In genomic region chr6:13831623-13832022, GRCh38 we compare ENCODE assay signal across 1 cellular context.
TF ChIP-seq lines count a peak whose summit lies in the region.

No MANE protein-coding gene starts in this region.

TF ChIP-seq in GM12878, 131 proteins besides CTCF, POLR2A, EP300 and RAD21 (continued from another document):
- TF ChIP-seq, protein P1, sequence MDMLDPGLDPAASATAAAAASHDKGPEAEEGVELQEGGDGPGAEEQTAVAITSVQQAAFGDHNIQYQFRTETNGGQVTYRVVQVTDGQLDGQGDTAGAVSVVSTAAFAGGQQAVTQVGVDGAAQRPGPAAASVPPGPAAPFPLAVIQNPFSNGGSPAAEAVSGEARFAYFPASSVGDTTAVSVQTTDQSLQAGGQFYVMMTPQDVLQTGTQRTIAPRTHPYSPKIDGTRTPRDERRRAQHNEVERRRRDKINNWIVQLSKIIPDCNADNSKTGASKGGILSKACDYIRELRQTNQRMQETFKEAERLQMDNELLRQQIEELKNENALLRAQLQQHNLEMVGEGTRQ (IDR thresholded peaks at IDR 0.05; ENCODE audit: borderline replicate concordance, low read depth, low read length) = no peak
- TF ChIP-seq YY1 (IDR thresholded peaks at IDR 0.05; ENCODE audit: low read depth, low read length) = peak; percentile 90
- peak; percentile 66; the same call in 1 of the 2 replicates for TF ChIP-seq CREM (IDR thresholded peaks at IDR 0.05; ENCODE audit: low read depth)
- TF ChIP-seq TCF12 (IDR thresholded peaks at IDR 0.05; ENCODE audit: low read depth, low read length) = 0 out of 2 replicates have a peak, but pooled peaks have one; percentile 36
- TF ChIP-seq ZNF24 (IDR thresholded peaks at IDR 0.05) = no peak
- no peak for TF ChIP-seq ATF7 (IDR thresholded peaks at IDR 0.05; ENCODE audit: low read depth)
- no peak for TF ChIP-seq SUZ12 (IDR thresholded peaks at IDR 0.05; ENCODE audit: unreplicated experiment)
- TF ChIP-seq SPI1 (IDR thresholded peaks at IDR 0.05; ENCODE audit: borderline replicate concordance, insufficient read depth, low read depth, low read length) = peak; percentile 81
- peak; percentile 77 for TF ChIP-seq RUNX3 (IDR thresholded peaks at IDR 0.05; ENCODE audit: low read length)
- TF ChIP-seq NFYA (IDR thresholded peaks at IDR 0.05; ENCODE audit: borderline replicate concordance, low read depth, low read length) = no peak
- no peak for TF ChIP-seq JUND (IDR thresholded peaks at IDR 0.05; ENCODE audit: low read depth, low read length)
- TF ChIP-seq SREBF2 (IDR thresholded peaks at IDR 0.05; ENCODE audit: low read length) = no peak
- TF ChIP-seq, protein P2, sequence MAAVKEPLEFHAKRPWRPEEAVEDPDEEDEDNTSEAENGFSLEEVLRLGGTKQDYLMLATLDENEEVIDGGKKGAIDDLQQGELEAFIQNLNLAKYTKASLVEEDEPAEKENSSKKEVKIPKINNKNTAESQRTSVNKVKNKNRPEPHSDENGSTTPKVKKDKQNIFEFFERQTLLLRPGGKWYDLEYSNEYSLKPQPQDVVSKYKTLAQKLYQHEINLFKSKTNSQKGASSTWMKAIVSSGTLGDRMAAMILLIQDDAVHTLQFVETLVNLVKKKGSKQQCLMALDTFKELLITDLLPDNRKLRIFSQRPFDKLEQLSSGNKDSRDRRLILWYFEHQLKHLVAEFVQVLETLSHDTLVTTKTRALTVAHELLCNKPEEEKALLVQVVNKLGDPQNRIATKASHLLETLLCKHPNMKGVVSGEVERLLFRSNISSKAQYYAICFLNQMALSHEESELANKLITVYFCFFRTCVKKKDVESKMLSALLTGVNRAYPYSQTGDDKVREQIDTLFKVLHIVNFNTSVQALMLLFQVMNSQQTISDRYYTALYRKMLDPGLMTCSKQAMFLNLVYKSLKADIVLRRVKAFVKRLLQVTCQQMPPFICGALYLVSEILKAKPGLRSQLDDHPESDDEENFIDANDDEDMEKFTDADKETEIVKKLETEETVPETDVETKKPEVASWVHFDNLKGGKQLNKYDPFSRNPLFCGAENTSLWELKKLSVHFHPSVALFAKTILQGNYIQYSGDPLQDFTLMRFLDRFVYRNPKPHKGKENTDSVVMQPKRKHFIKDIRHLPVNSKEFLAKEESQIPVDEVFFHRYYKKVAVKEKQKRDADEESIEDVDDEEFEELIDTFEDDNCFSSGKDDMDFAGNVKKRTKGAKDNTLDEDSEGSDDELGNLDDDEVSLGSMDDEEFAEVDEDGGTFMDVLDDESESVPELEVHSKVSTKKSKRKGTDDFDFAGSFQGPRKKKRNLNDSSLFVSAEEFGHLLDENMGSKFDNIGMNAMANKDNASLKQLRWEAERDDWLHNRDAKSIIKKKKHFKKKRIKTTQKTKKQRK (IDR thresholded peaks at IDR 0.05; ENCODE audit: low read depth, low read length) = no peak
- no peak for TF ChIP-seq RB1 (IDR thresholded peaks at IDR 0.05; ENCODE audit: borderline replicate concordance)
- TF ChIP-seq SMC3 (IDR thresholded peaks at IDR 0.05; ENCODE audit: borderline replicate concordance, low read length) = no peak
- TF ChIP-seq, protein P3, sequence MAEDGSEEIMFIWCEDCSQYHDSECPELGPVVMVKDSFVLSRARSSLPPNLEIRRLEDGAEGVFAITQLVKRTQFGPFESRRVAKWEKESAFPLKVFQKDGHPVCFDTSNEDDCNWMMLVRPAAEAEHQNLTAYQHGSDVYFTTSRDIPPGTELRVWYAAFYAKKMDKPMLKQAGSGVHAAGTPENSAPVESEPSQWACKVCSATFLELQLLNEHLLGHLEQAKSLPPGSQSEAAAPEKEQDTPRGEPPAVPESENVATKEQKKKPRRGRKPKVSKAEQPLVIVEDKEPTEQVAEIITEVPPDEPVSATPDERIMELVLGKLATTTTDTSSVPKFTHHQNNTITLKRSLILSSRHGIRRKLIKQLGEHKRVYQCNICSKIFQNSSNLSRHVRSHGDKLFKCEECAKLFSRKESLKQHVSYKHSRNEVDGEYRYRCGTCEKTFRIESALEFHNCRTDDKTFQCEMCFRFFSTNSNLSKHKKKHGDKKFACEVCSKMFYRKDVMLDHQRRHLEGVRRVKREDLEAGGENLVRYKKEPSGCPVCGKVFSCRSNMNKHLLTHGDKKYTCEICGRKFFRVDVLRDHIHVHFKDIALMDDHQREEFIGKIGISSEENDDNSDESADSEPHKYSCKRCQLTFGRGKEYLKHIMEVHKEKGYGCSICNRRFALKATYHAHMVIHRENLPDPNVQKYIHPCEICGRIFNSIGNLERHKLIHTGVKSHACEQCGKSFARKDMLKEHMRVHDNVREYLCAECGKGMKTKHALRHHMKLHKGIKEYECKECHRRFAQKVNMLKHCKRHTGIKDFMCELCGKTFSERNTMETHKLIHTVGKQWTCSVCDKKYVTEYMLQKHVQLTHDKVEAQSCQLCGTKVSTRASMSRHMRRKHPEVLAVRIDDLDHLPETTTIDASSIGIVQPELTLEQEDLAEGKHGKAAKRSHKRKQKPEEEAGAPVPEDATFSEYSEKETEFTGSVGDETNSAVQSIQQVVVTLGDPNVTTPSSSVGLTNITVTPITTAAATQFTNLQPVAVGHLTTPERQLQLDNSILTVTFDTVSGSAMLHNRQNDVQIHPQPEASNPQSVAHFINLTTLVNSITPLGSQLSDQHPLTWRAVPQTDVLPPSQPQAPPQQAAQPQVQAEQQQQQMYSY (CRISPR knock-in tag; IDR thresholded peaks at IDR 0.05) = no peak
- TF ChIP-seq ZNF217 (IDR thresholded peaks at IDR 0.05) = no peak
- no peak for TF ChIP-seq MXI1 (IDR thresholded peaks at IDR 0.05; ENCODE audit: low read depth, low read length)
- TF ChIP-seq MEF2A (IDR thresholded peaks at IDR 0.05; ENCODE audit: insufficient read depth, low read depth, low read length) = no peak
- TF ChIP-seq ZNF592 (IDR thresholded peaks at IDR 0.05) = no peak
- no peak for TF ChIP-seq NR2C1 (IDR thresholded peaks at IDR 0.05)
- TF ChIP-seq ZNF687 (IDR thresholded peaks at IDR 0.05) = no peak
- TF ChIP-seq BRCA1 (IDR thresholded peaks at IDR 0.05; ENCODE audit: low read depth, low read length) = no peak
- no peak for TF ChIP-seq CHD1 (IDR thresholded peaks at IDR 0.05; ENCODE audit: low read depth, low read length)
- TF ChIP-seq PML (IDR thresholded peaks at IDR 0.05; ENCODE audit: low read length) = no peak
- no peak for TF ChIP-seq BCL3 (IDR thresholded peaks at IDR 0.05; ENCODE audit: borderline replicate concordance, insufficient read depth, low read depth, low read length, poor library complexity, severe bottlenecking)
- TF ChIP-seq POLR2AphosphoS5 (IDR thresholded peaks at IDR 0.05; ENCODE audit: low read length) = no peak
- 0 out of 4 replicates have a peak, but pooled peaks of 1 of the 2 experiments have one; percentile 27 for TF ChIP-seq ETV6 (conservative IDR thresholded peaks at IDR 0.05 in 1 of 2, IDR thresholded peaks at IDR 0.05 in 1 of 2; ENCODE audit: borderline replicate concordance in 1 of 2, low read depth in 1 of 2)
- TF ChIP-seq HSF1 (IDR thresholded peaks at IDR 0.05; ENCODE audit: low read depth, low read length) = no peak
- no peak for TF ChIP-seq NFXL1 (IDR thresholded peaks at IDR 0.05; ENCODE audit: borderline replicate concordance)
- no peak for TF ChIP-seq MYC (IDR thresholded peaks at IDR 0.05; ENCODE audit: insufficient read depth, insufficient read length, insufficient replicate concordance, low read length, severe bottlenecking)
- TF ChIP-seq TARDBP (IDR thresholded peaks at IDR 0.05; ENCODE audit: borderline replicate concordance) = no peak
- no peak for TF ChIP-seq BMI1 (IDR thresholded peaks at IDR 0.05; ENCODE audit: borderline replicate concordance)
